ENCODE assay signal across 18 cellular contexts in the genomic region with DNA sequence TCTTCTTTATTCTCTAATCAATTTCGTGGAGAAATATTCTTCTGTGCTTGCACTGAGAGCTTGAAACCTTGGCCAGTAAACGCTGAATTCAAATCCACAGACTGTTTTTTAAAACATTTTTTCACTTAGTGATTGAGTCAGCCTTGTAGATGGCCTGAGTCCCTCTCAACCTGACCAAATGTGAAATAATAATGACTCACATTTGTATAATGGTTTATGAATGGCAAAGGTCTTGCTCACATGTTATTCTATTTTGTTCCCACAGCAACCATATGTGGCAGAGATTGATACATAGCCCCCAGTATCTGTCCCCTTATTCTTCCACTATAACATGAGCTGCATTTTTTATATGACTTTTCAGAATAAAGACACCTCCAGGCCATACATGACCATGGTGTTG. TPM values are rescaled to one million over a fixed set of nuclear protein-coding genes. Genes with fewer than 3 reads are reported as not detected.
DNase-seq lines count a peak whose midpoint lies in the region; ATAC-seq, FAIRE-seq and TF ChIP-seq lines count a peak whose summit lies in the region.
"Had no signal": no experiment of that assay in that cellular context is flagged by ENCODE, and none has a peak within 500 bp of the region (broad histone marks: within the 10 kb centered on the region; RNA-seq: fewer than 3 reads in every experiment).

No MANE protein-coding gene starts in this region.

- DNase-seq in AG04450 (ENCODE audit: low read depth, low spot score), result no peak
- peak; percentile 91 for DNase-seq in IMR-90
- DNase-seq in mammary epithelial cell, result peak; percentile 88
- DNase-seq in keratinocyte (ENCODE audit: low read depth, low spot score), result peak; percentile 9
- no peak for DNase-seq in NCI-H2227 (lab: John Stamatoyannopoulos, UW; ENCODE audit: unreplicated experiment)
- DNase-seq in stimulated activated CD4-positive, alpha-beta T cell treated with anti-CD3 and anti-CD28 coated beads, Interleukin-2, amount 100 ng/mL, for 48 hours, result no peak
- DNase-seq: activated naive CD8-positive, alpha-beta T cell treated with anti-CD3 and anti-CD28 coated beads for 36 hours; BE2C; GDM1; immature natural killer cell; MV-4-11; NCI-H510A; right lobe of liver; SHP77; upper lobe of left lung had no signal

- WGBS in IMR-90 (ENCODE audit: extremely low coverage in 2 of 2, insufficient read length in 1 of 2), 2 experiments, result no CpG with 5 or more reads among the region's 2 CpGs
- WGBS in mammary epithelial cell (ENCODE audit: low coverage, missing lambda C conversion rate), result 0% methylated on average over 2 of the region's 2 CpGs

- H3K27me3 ChIP-seq in AG04450 (ENCODE audit: control insufficient read depth, insufficient read depth, low read length) (no peaks in the 10 kb centered on the region), IMR-90 (ENCODE audit: control insufficient read depth, insufficient read depth, low read length) (no peaks in the 10 kb centered on the region), mammary epithelial cell (ENCODE audit: insufficient read depth, low read length) (no peaks in the 10 kb centered on the region), keratinocyte (ENCODE audit: control insufficient read depth, extremely low read depth, insufficient read depth, low read length) (no peaks in the 10 kb centered on the region)
- H3K27me3 ChIP-seq: BE2C, right lobe of liver, upper lobe of left lung had no signal

- H3K14ac ChIP-seq in IMR-90 (replicated peaks; ENCODE audit: low read depth, low read length), result peak overlapping the region; percentile 88

- ATAC-seq in IMR-90 (ENCODE audit: low read depth) (peak; percentile 74), GM19455 (IDR thresholded peaks at IDR 0.05; ENCODE audit: unreplicated experiment) (no peak), GM21825 (IDR thresholded peaks at IDR 0.05; ENCODE audit: unreplicated experiment) (no peak)
- ATAC-seq: right lobe of liver had no signal

- peak overlapping the region; percentile 2; the same call in 1 of the 2 replicates for H3K9ac ChIP-seq in IMR-90 (ENCODE audit: low read depth, low read length)
- peak overlapping the region; percentile 79 for H3K9ac ChIP-seq in mammary epithelial cell (ENCODE audit: insufficient read depth, low read length)
- H3K9ac ChIP-seq in keratinocyte (ENCODE audit: control insufficient read depth, extremely low read depth, insufficient read depth, low read length), result peak overlapping the region; percentile 66

- H3K18ac ChIP-seq in IMR-90 (ENCODE audit: low read depth, low read length), result peak overlapping the region; percentile 31; the same call in 1 of the 2 replicates

- H2BK20ac ChIP-seq in IMR-90 (ENCODE audit: low read depth, low read length), result peak overlapping the region; percentile 86

- in situ Hi-C loops in IMR-90 (cut with MboI; ENCODE audit: low sequenced_read_pairs) (no loop called here), mammary epithelial cell (cut with MboI; ENCODE audit: low sequenced_read_pairs in 2 of 2) (no loop called here)

- POLR2A ChIA-PET in AG04450 (lab: Yijun Ruan, JAX), result no interaction called here
- POLR2A ChIA-PET in IMR-90 (lab: Charles Lee; ENCODE audit: unreplicated experiment), result no interaction called here

- H3K36me3 ChIP-seq in IMR-90 (ENCODE audit: control insufficient read depth, insufficient read depth, low read length) (no peaks in the 10 kb centered on the region), mammary epithelial cell (ENCODE audit: insufficient read depth, low read length) (no peaks in the 10 kb centered on the region), keratinocyte (ENCODE audit: control insufficient read depth in 2 of 2, extremely low read depth in 1 of 2, insufficient read depth in 2 of 2, low read length in 2 of 2) (no peaks in the 10 kb centered on the region)
- H3K36me3 ChIP-seq: BE2C, right lobe of liver, upper lobe of left lung had no signal

- peak overlapping the region; percentile 89; the same call in 1 of the 2 replicates for H2BK120ac ChIP-seq in IMR-90 (ENCODE audit: low read depth, low read length)

- no peak for TF ChIP-seq CTCF in AG04450 (IDR thresholded peaks at IDR 0.05; ENCODE audit: low read depth, low read length)
- no peak for TF ChIP-seq CTCF in IMR-90 (conservative IDR thresholded peaks at IDR 0.05; ENCODE audit: low read depth, low read length)
- no peak for TF ChIP-seq CTCF in mammary epithelial cell (conservative IDR thresholded peaks at IDR 0.05 in 1 of 2, IDR thresholded peaks at IDR 0.05 in 1 of 2; ENCODE audit: extremely low read depth in 1 of 2, insufficient read depth in 1 of 2, low read depth in 1 of 2, low read length in 2 of 2)
- no peak for TF ChIP-seq CTCF in keratinocyte (optimal IDR thresholded peaks at IDR 0.05 in 1 of 3, IDR thresholded peaks at IDR 0.05 in 1 of 3, conservative IDR thresholded peaks at IDR 0.05 in 1 of 3; ENCODE audit: extremely low read depth in 1 of 3, insufficient read depth in 2 of 3, low read length in 3 of 3)

- H2AK5ac ChIP-seq in IMR-90 (ENCODE audit: low read depth, low read length), result no peak overlapping the region

- H3K79me1 ChIP-seq in IMR-90 (ENCODE audit: low read depth in 1 of 2, low read length in 2 of 2), result no peaks in the 10 kb centered on the region

- no peak for TF ChIP-seq POLR2A in IMR-90 (IDR thresholded peaks at IDR 0.05; ENCODE audit: low read depth, low read length)

- H3K4me2 ChIP-seq in IMR-90 (ENCODE audit: low read depth, low read length) (peak overlapping the region; percentile 17; the same call in 1 of the 2 replicates), mammary epithelial cell (ENCODE audit: insufficient read depth, low read depth, low read length) (peak overlapping the region; percentile 59), keratinocyte (ENCODE audit: control insufficient read depth, extremely low read depth, insufficient read depth, low read depth, low read length) (peak overlapping the region; percentile 67)

- peak overlapping the region in 1 of 2 experiments; percentile 65; a peak in 2 of 4 replicates for H4K8ac ChIP-seq in IMR-90 (ENCODE audit: low read depth in 2 of 2, low read length in 2 of 2)

- dilution Hi-C loops in IMR-90 (cut with HindIII; ENCODE audit: low sequenced_read_pairs, unreplicated experiment), result no loop called here
- dilution Hi-C loops in mammary epithelial cell (cut with HindIII; ENCODE audit: low sequenced_read_pairs), result no loop called here
- dilution Hi-C loops in keratinocyte (cut with MboI; ENCODE audit: extremely low pct_ligation_motif_present, low sequenced_read_pairs), result no loop called here

- H3K79me2 ChIP-seq in mammary epithelial cell (ENCODE audit: insufficient read depth, low read length) (no peaks in the 10 kb centered on the region), keratinocyte (ENCODE audit: control insufficient read depth, insufficient read depth, low read length) (no peaks in the 10 kb centered on the region)

- peaks cover 9% of the 10 kb centered on the region for H3K9me3 ChIP-seq in AG04450 (ENCODE audit: control insufficient read depth, insufficient read depth, low read length)
- peaks cover 6% of the 10 kb centered on the region for H3K9me3 ChIP-seq in IMR-90 (ENCODE audit: control insufficient read depth, insufficient read depth, low read length)
- peaks cover 8% of the 10 kb centered on the region for H3K9me3 ChIP-seq in mammary epithelial cell (replicated peaks; ENCODE audit: insufficient read depth, low read length)
- H3K9me3 ChIP-seq in keratinocyte (ENCODE audit: control insufficient read depth, low read depth, low read length), result peaks cover 7% of the 10 kb centered on the region

- H3K56ac ChIP-seq in IMR-90 (ENCODE audit: extremely low read depth, insufficient read depth, low read length), result peak overlapping the region; percentile 72

- H3K4ac ChIP-seq in IMR-90 (ENCODE audit: low read depth, low read length), result peak overlapping the region; percentile 67

- CTCF ChIA-PET in AG04450 (lab: Charles Lee) (interaction anchor here (0.8 to 1.5 kb wide), 2 partner anchors 160 to 162 kb away, joined by 3 read pairs; a partner anchor contains a TSS), IMR-90 (lab: Yijun Ruan, JAX) (no interaction called here), mammary epithelial cell (lab: Charles Lee; ENCODE audit: low non-redundant PET) (no interaction called here)

- no peak overlapping the region; the same call in 1 of the 2 replicates for H4K5ac ChIP-seq in IMR-90 (ENCODE audit: low read depth, low read length)

- H2BK15ac ChIP-seq in IMR-90 (ENCODE audit: low read depth, low read length), result 0 out of 3 replicates have a peak overlapping the region, but pooled peaks have one; percentile 45

- H3K23ac ChIP-seq in IMR-90 (ENCODE audit: low read depth, low read length), result peak overlapping the region; percentile 86; the same call in 1 of the 2 replicates

- no peak for TF ChIP-seq RAD21 in IMR-90 (IDR thresholded peaks at IDR 0.05; ENCODE audit: low read length)

- FAIRE-seq in keratinocyte (lab: Jason Lieb, UNC), result no peak
- FAIRE-seq: TTC549 had no signal

- H3K4me3 ChIP-seq in AG04450 (ENCODE audit: low read depth, low read length) (no peak overlapping the region), IMR-90 (ENCODE audit: insufficient read depth, low read depth, low read length) (no peak overlapping the region), mammary epithelial cell (replicated peaks in 1 of 3; ENCODE audit: insufficient read depth in 1 of 3, low read depth in 2 of 3, low read length in 3 of 3) (no peak overlapping the region), keratinocyte (ENCODE audit: control insufficient read depth in 2 of 3, extremely low read depth in 1 of 3, insufficient read depth in 2 of 3, low read depth in 1 of 3, low read length in 3 of 3) (peak overlapping the region in 1 of 3 experiments; percentile 2)
- H3K4me3 ChIP-seq: right lobe of liver, upper lobe of left lung had no signal

- H4K20me1 ChIP-seq in IMR-90 (ENCODE audit: insufficient read depth, low read length), result no peaks in the 10 kb centered on the region
- no peaks in the 10 kb centered on the region for H4K20me1 ChIP-seq in mammary epithelial cell (ENCODE audit: insufficient read depth, low read length)
- no peaks in the 10 kb centered on the region for H4K20me1 ChIP-seq in keratinocyte (ENCODE audit: control insufficient read depth, extremely low read depth, insufficient read depth, low read length)

- H3K4me1 ChIP-seq in IMR-90 (ENCODE audit: control insufficient read depth, insufficient read depth, low read length), result peaks cover 11% of the 10 kb centered on the region
- peaks cover 40% of the 10 kb centered on the region for H3K4me1 ChIP-seq in mammary epithelial cell (ENCODE audit: insufficient read depth, low read length)
- H3K4me1 ChIP-seq in keratinocyte (ENCODE audit: control insufficient read depth, extremely low read depth, insufficient read depth, low read length), result peaks cover 34% of the 10 kb centered on the region
- H3K4me1 ChIP-seq: right lobe of liver, upper lobe of left lung had no signal

- peak overlapping the region; percentile 81 for H2AFZ ChIP-seq in IMR-90 (replicated peaks; ENCODE audit: low read length, poor library complexity)
- peak overlapping the region; percentile 70 for H2AFZ ChIP-seq in mammary epithelial cell (ENCODE audit: low read depth, low read length)
- H2AFZ ChIP-seq in keratinocyte (ENCODE audit: control insufficient read depth, low read length), result peak overlapping the region; percentile 77

- no TSS peak for BruUV-seq in IMR-90 (replicated peaks; lab: Mats Ljungman, UMichigan)
- no TSS peak for BruUV-seq in mammary epithelial cell (replicated peaks; lab: Mats Ljungman, UMichigan)

- H2AK9ac ChIP-seq in IMR-90 (replicated peaks; ENCODE audit: low read depth, low read length, poor library complexity), result no peak overlapping the region

- H4K91ac ChIP-seq in IMR-90 (ENCODE audit: insufficient read depth, low read depth, low read length), result peak overlapping the region; percentile 79

- intact Hi-C loops in IMR-90 (cut with micrococcal nuclease) (no loop called here), mammary epithelial cell (cut with micrococcal nuclease) (loop anchor here (2.0 to 5.0 kb wide), 2 partner anchors 51 to 126 kb away; no protein-coding TSS in a partner anchor)

- peaks cover 14% of the 10 kb centered on the region for H3K9me1 ChIP-seq in IMR-90 (ENCODE audit: insufficient read depth, low read length)
- no peaks in the 10 kb centered on the region for H3K9me1 ChIP-seq in keratinocyte (ENCODE audit: control insufficient read depth, extremely low read depth, insufficient read depth, low read length)

- peak overlapping the region; percentile 79 for H2BK5ac ChIP-seq in IMR-90 (ENCODE audit: low read depth, low read length, poor library complexity, severe bottlenecking)

- peak overlapping the region; percentile 57 for H3K27ac ChIP-seq in AG04450 (ENCODE audit: low read depth, low read length)
- peak overlapping the region; percentile 36 for H3K27ac ChIP-seq in IMR-90 (ENCODE audit: insufficient read depth, low read length)
- H3K27ac ChIP-seq in mammary epithelial cell (ENCODE audit: insufficient read depth, low read depth, low read length), result peak overlapping the region; percentile 98
- H3K27ac ChIP-seq in keratinocyte (ENCODE audit: control insufficient read depth, insufficient read depth, low read length), result peak overlapping the region; percentile 88
- H3K27ac ChIP-seq: right lobe of liver, upper lobe of left lung had no signal

RNA-seq across cellular contexts. Expression of a gene that starts 47.8 kb away (rescaled TPM):
- polyA plus RNA-seq in AG04450 (2011; rRNA removed) (not detected in 2 replicates), IMR-90 (2012; rRNA removed) (0.10 and 0.37 TPM in 2 replicates), mammary epithelial cell (not detected), keratinocyte (0.07 to 0.09 TPM in 2 of 3 replicates, not detected in the other)
- not detected in 2 replicates for polyA minus RNA-seq in AG04450 (2011; rRNA and poly(A)+ RNA removed)
- total RNA-seq in IMR-90 (2012; rRNA removed) (0.28 and 0.36 TPM in 2 replicates), mammary epithelial cell (under 1 TPM in 1 of 2 donors, not detected in 1; 0.33 TPM)
- 0.03 TPM in 1 of 2 replicates, not detected in the other for polyA plus RNA-seq in IMR-90 (2012; cell fraction: cytosol; rRNA removed)
- 0.07 and 0.25 TPM in 2 replicates for polyA plus RNA-seq in IMR-90 (2012; cell fraction: nucleus; rRNA removed; ENCODE audit: low replicate concordance)
- polyA minus RNA-seq in mammary epithelial cell (not detected), keratinocyte (not detected in 3 replicates)
- polyA plus RNA-seq in keratinocyte (2011; ENCODE audit: low read depth), result not detected
- polyA plus RNA-seq in keratinocyte (2011; cell fraction: cytosol; rRNA removed), result 0.17 TPM in 1 of 2 replicates, not detected in the other
- 0.17 and 0.24 TPM in 2 replicates for polyA plus RNA-seq in keratinocyte (2011; cell fraction: nucleus; rRNA removed)
- polyA plus RNA-seq in keratinocyte (2012; ENCODE audit: low replicate concordance), result not detected in 2 replicates
- not detected for polyA minus RNA-seq in keratinocyte (2011; cell fraction: cytosol; rRNA and poly(A)+ RNA removed)
- not detected in 2 replicates for polyA minus RNA-seq in keratinocyte (2011; cell fraction: nucleus; rRNA and poly(A)+ RNA removed)
- total RNA-seq: activated naive CD8-positive, alpha-beta T cell treated with anti-CD3 and anti-CD28 coated beads for 36 hours; right lobe of liver had no signal
- polyA plus RNA-seq: immature natural killer cell had no signal

Comparison
In these comparisons a context has a peak if more than half of its experiments do, and no peak if none do; other contexts are left out.
1. DNase-seq: peak in IMR-90 (single experiment), mammary epithelial cell (single experiment) and keratinocyte (single experiment); none in AG04450 (single experiment), NCI-H2227 (single experiment) and stimulated activated CD4-positive, alpha-beta T cell treated with anti-CD3 and anti-CD28 coated beads, Interleukin-2, amount 100 ng/mL, for 48 hours (0 of 2).
2. H3K27ac ChIP-seq: peak in every context shown above with its lines; median percentile 98 in mammary epithelial cell; 88 in keratinocyte; 57 in AG04450; 36 in IMR-90.
3. H3K4me2 ChIP-seq: peak in every context shown above with its lines; median percentile 67 in keratinocyte; 59 in mammary epithelial cell; 17 in IMR-90.
4. H3K9ac ChIP-seq: peak in every context shown above with its lines; median percentile 79 in mammary epithelial cell; 66 in keratinocyte; 2 in IMR-90.
5. Peak in every context shown above with its lines, with median percentiles within 50 percentile points of each other: H2AFZ ChIP-seq.